In genomic region chr11:17207317-17208256, GRCh38 we compare ENCODE assay signal across 8 cellular contexts. TPM values are rescaled to one million over a fixed set of nuclear protein-coding genes. Genes with fewer than 3 reads are reported as not detected.
DNase-seq lines count a peak whose midpoint lies in the region; ATAC-seq and TF ChIP-seq lines count a peak whose summit lies in the region.

A gene with protein sequence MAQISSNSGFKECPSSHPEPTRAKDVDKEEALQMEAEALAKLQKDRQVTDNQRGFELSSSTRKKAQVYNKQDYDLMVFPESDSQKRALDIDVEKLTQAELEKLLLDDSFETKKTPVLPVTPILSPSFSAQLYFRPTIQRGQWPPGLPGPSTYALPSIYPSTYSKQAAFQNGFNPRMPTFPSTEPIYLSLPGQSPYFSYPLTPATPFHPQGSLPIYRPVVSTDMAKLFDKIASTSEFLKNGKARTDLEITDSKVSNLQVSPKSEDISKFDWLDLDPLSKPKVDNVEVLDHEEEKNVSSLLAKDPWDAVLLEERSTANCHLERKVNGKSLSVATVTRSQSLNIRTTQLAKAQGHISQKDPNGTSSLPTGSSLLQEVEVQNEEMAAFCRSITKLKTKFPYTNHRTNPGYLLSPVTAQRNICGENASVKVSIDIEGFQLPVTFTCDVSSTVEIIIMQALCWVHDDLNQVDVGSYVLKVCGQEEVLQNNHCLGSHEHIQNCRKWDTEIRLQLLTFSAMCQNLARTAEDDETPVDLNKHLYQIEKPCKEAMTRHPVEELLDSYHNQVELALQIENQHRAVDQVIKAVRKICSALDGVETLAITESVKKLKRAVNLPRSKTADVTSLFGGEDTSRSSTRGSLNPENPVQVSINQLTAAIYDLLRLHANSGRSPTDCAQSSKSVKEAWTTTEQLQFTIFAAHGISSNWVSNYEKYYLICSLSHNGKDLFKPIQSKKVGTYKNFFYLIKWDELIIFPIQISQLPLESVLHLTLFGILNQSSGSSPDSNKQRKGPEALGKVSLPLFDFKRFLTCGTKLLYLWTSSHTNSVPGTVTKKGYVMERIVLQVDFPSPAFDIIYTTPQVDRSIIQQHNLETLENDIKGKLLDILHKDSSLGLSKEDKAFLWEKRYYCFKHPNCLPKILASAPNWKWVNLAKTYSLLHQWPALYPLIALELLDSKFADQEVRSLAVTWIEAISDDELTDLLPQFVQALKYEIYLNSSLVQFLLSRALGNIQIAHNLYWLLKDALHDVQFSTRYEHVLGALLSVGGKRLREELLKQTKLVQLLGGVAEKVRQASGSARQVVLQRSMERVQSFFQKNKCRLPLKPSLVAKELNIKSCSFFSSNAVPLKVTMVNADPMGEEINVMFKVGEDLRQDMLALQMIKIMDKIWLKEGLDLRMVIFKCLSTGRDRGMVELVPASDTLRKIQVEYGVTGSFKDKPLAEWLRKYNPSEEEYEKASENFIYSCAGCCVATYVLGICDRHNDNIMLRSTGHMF (N-terminal part only) (minus strand): TSS chr11:17207986. CDS start chr11:17169741, 38,245 bp downstream.

- ATAC-seq in GM21526 (IDR thresholded peaks at IDR 0.05; ENCODE audit: low FRiP score, unreplicated experiment) = peak; percentile 98

- H4K20me1 ChIP-seq in OCI-LY1 (ENCODE audit: insufficient read depth, low read length) = no peaks in the 10 kb centered on the region

- peak within 1 kb of the TSS; percentile 73 for H3K27ac ChIP-seq in OCI-LY1 (ENCODE audit: low read depth, low read length, poor library complexity, severe bottlenecking)
- H3K27ac ChIP-seq in mesodermal cell (ENCODE audit: low read depth, low read length, severe bottlenecking) = peak within 1 kb of the TSS; percentile 99

- H3K4me2 ChIP-seq in OCI-LY1 (ENCODE audit: low read length) = peak within 1 kb of the TSS; percentile 81

- DNase-seq in DMS 273 (lab: John Stamatoyannopoulos, UW; ENCODE audit: unreplicated experiment) (peak; percentile 96), HuH-7 (ENCODE audit: low spot score) (peak; percentile 84)
- DNase-seq in activated CD8-positive, alpha-beta memory T cell treated with anti-CD3 and anti-CD28 coated beads, Interleukin-2, amount 50 U/mL, for 4 hours = peak; percentile 96
- peak; percentile 90 for DNase-seq in stimulated activated CD8-positive, alpha-beta memory T cell treated with anti-CD3 and anti-CD28 coated beads, Interleukin-15, amount 100 ng/mL, for 4 hours (ENCODE audit: low read depth in 2 of 2)

- H3K36me3 ChIP-seq in OCI-LY1 (ENCODE audit: insufficient read depth, low read length) (no peaks in the 10 kb centered on the region), mesodermal cell (ENCODE audit: control insufficient read depth, insufficient read depth, low read length) (peaks cover 31% of the 10 kb centered on the region)

- H3K79me2 ChIP-seq in OCI-LY1 (ENCODE audit: insufficient read depth, low read length) = peaks cover 38% of the 10 kb centered on the region

- no peaks in the 10 kb centered on the region for H3K27me3 ChIP-seq in OCI-LY1 (ENCODE audit: insufficient read depth, low read length)

- H3K9ac ChIP-seq in OCI-LY1 (ENCODE audit: low read length) = peak within 1 kb of the TSS; percentile 89

- H3K4me1 ChIP-seq in OCI-LY1 (ENCODE audit: insufficient read depth, low read length, severe bottlenecking) (peaks cover 36% of the 10 kb centered on the region), mesodermal cell (ENCODE audit: control insufficient read depth, insufficient read depth, low read length, poor library complexity, severe bottlenecking) (peaks cover 12% of the 10 kb centered on the region)

- H3K9me3 ChIP-seq in OCI-LY1 (ENCODE audit: low read length) (no peaks in the 10 kb centered on the region), mesodermal cell (ENCODE audit: control insufficient read depth, low read length) (no peaks in the 10 kb centered on the region)

- WGBS in mesodermal cell (ENCODE audit: insufficient coverage in 2 of 2), 2 experiments = 0% methylated on average over 50 to 59 of the region's 72 CpGs

- peak within 1 kb of the TSS; percentile 14; the same call in 1 of the 2 replicates for H2AFZ ChIP-seq in OCI-LY1 (ENCODE audit: low read length)

- no peaks in the 10 kb centered on the region for H3K9me2 ChIP-seq in OCI-LY1 (ENCODE audit: low read depth, low read length)

- in situ Hi-C loops in endometrial microvascular endothelial cells (cut with HindIII; ENCODE audit: inconsistent ontology term, low pct_unique_long_range_greater_than_20kb, low sequenced_read_pairs) = no loop called here

- no peak for TF ChIP-seq CTCF in OCI-LY1 (IDR thresholded peaks at IDR 0.05; ENCODE audit: low read length)

- H3F3A ChIP-seq in OCI-LY1 (ENCODE audit: insufficient read depth, low read length) = no peaks in the 10 kb centered on the region

- H3K4me3 ChIP-seq in OCI-LY1 (ENCODE audit: low read depth, low read length, poor library complexity, severe bottlenecking) = peak within 1 kb of the TSS; percentile 76
- peak within 1 kb of the TSS; percentile 94 for H3K4me3 ChIP-seq in mesodermal cell (ENCODE audit: extremely low read depth, insufficient read depth, low read length, poor library complexity, severe bottlenecking)

RNA-seq across cellular contexts. Expression of the gene that starts here (rescaled TPM):
- total RNA-seq in endometrial microvascular endothelial cells (ENCODE audit: inconsistent ontology term) = 100 TPM
- 61.1 TPM for polyA plus RNA-seq in mesodermal cell (2013, experiment 1 of 2)
- 63.0 TPM for polyA plus RNA-seq in mesodermal cell (2013, experiment 2 of 2)

Comparison
In these comparisons a context has a peak if more than half of its experiments do, and no peak if none do; other contexts are left out.
1. Peak in every context shown above with its lines: DNase-seq, ATAC-seq, H3K4me3 ChIP-seq and H3K27ac ChIP-seq.